8 cellular contexts compared by ENCODE assay signal in genomic region chr9:131608469-131609115, GRCh38.
DNase-seq lines count a peak whose midpoint lies in the region; FAIRE-seq and TF ChIP-seq lines count a peak whose summit lies in the region.

No MANE protein-coding gene starts in this region.

- peak; percentile 68 for FAIRE-seq in G401.6 (lab: Jason Lieb, UNC)

- H3K4me1 ChIP-seq in Karpas-422 (ENCODE audit: low read length) = no peaks in the 10 kb centered on the region

- H3K36me3 ChIP-seq in Karpas-422 (ENCODE audit: insufficient read depth, low read length) = no peaks in the 10 kb centered on the region

- H3K9me3 ChIP-seq in Karpas-422 (ENCODE audit: low read length) = no peaks in the 10 kb centered on the region

- H3K4me3 ChIP-seq in Karpas-422 (ENCODE audit: low read length) = no peak overlapping the region

- no peaks in the 10 kb centered on the region for H3K79me2 ChIP-seq in Karpas-422 (ENCODE audit: low read length)

- H3K27ac ChIP-seq in VCaP (peak overlapping the region; percentile 81), Karpas-422 (ENCODE audit: low read length) (no peak overlapping the region)

- no peak overlapping the region for H3K4me2 ChIP-seq in Karpas-422 (ENCODE audit: low read depth, low read length, poor library complexity, severe bottlenecking)

- no peak overlapping the region for H2AFZ ChIP-seq in Karpas-422 (ENCODE audit: low read length)

- H3K27me3 ChIP-seq in Karpas-422 (ENCODE audit: low read length) = no peaks in the 10 kb centered on the region

- H4K20me1 ChIP-seq in Karpas-422 (ENCODE audit: insufficient read depth, low read depth, low read length) = no peaks in the 10 kb centered on the region

- no peak overlapping the region for H3K9ac ChIP-seq in Karpas-422 (ENCODE audit: low read length)

- H3K9me2 ChIP-seq in Karpas-422 (replicated peaks; ENCODE audit: insufficient read depth, low read length) = no peaks in the 10 kb centered on the region

- no peak for TF ChIP-seq CTCF in VCaP (conservative IDR thresholded peaks at IDR 0.05)

- DNase-seq in glomerular endothelial cell (ENCODE audit: extremely low read depth, low read depth, low spot score) (peak; percentile 44), pons (ENCODE audit: low spot score) (peak; percentile 37), NCI-H2029 (lab: John Stamatoyannopoulos, UW) (no peak), Karpas-422 (no peak), globus pallidus (ENCODE audit: low spot score) (no peak)
- no peak for DNase-seq in stimulated activated CD4-positive, alpha-beta T cell treated with anti-CD3 and anti-CD28 coated beads, Interleukin-4, amount 100 ng/mL, for 24 hours

Comparison
In these comparisons a context has a peak if more than half of its experiments do, and no peak if none do; other contexts are left out.
1. DNase-seq: peak in glomerular endothelial cell (single experiment) and pons (single experiment); none in NCI-H2029 (single experiment), stimulated activated CD4-positive, alpha-beta T cell treated with anti-CD3 and anti-CD28 coated beads, Interleukin-4, amount 100 ng/mL, for 24 hours (single experiment), Karpas-422 (single experiment) and globus pallidus (single experiment).